In genomic region chr1:28887835-28888682, GRCh38 we compare ENCODE assay signal across 9 cellular contexts. TPM values are rescaled to one million over a fixed set of nuclear protein-coding genes. Genes with fewer than 3 reads are reported as not detected.
DNase-seq lines count a peak whose midpoint lies in the region; ATAC-seq, FAIRE-seq and TF ChIP-seq lines count a peak whose summit lies in the region.
"Had no signal": no experiment of that assay in that cellular context is flagged by ENCODE, and none has a peak within 500 bp of the region (broad histone marks: within the 10 kb centered on the region; RNA-seq: fewer than 3 reads in every experiment).

No MANE protein-coding gene starts in this region.

- WGBS in ovary, 3 donors, result 24 to 28% (median 25%) methylated on average over 24 of the region's 24 CpGs

- peak overlapping the region; percentile 98 for H3K9ac ChIP-seq in SU-DHL-6 (ENCODE audit: low read length)

- peak overlapping the region; percentile 71 for H2AFZ ChIP-seq in SU-DHL-6 (ENCODE audit: low read depth, low read length, severe bottlenecking)

- H3K4me2 ChIP-seq in SU-DHL-6 (ENCODE audit: low read depth, low read length, poor library complexity, severe bottlenecking), result peak overlapping the region; percentile 80

- H3K79me2 ChIP-seq in SU-DHL-6 (ENCODE audit: insufficient read depth, low read length), result peaks cover 42% of the 10 kb centered on the region

- FAIRE-seq in H54 (lab: Jason Lieb, UNC), result no peak
- FAIRE-seq: A204.1 had no signal

- no peaks in the 10 kb centered on the region for H4K20me1 ChIP-seq in SU-DHL-6 (ENCODE audit: low read depth, low read length)

- H3K9me3 ChIP-seq in SU-DHL-6 (ENCODE audit: insufficient read depth, low read length) (no peaks in the 10 kb centered on the region), ovary (no peaks in the 10 kb centered on the region)

- H3K9me2 ChIP-seq in SU-DHL-6 (replicated peaks; ENCODE audit: insufficient read depth, low read length), result no peaks in the 10 kb centered on the region

- TF ChIP-seq POLR2A in ovary (IDR thresholded peaks at IDR 0.05) (no peak), H54 (IDR thresholded peaks at IDR 0.05; ENCODE audit: low read depth, low read length) (no peak)

- H3K27ac ChIP-seq in SU-DHL-6 (ENCODE audit: low read depth, low read length) (peak overlapping the region; percentile 90), ovary (peak overlapping the region; percentile 39 to 46)

- H3F3A ChIP-seq in SU-DHL-6 (ENCODE audit: insufficient read depth), result peaks cover 23% of the 10 kb centered on the region

- TF ChIP-seq EP300 in ovary (IDR thresholded peaks at IDR 0.05), result no peak

- H3K27me3 ChIP-seq in SU-DHL-6 (ENCODE audit: low read length), result no peaks in the 10 kb centered on the region
- no peaks in the 10 kb centered on the region for H3K27me3 ChIP-seq in ovary

- H3K4me3 ChIP-seq in SU-DHL-6 (ENCODE audit: insufficient read depth, low read length, poor library complexity, severe bottlenecking) (peak overlapping the region; percentile 99), fibroblast of the aortic adventitia (ENCODE audit: low read depth, low read length) (peak overlapping the region; percentile 83), ovary (peak overlapping the region; percentile 72)

- DNase-seq in DMS 273 (lab: John Stamatoyannopoulos, UW; ENCODE audit: unreplicated experiment) (peak; percentile 55), DMS 273 treated with DMSO at 0.1 percent for 48 hours (lab: John Stamatoyannopoulos, UW) (no peak), fibroblast of the aortic adventitia (ENCODE audit: low read depth) (peak; percentile 25), ovary (peak; percentile 49 to 67 (median 57)), H54 (ENCODE audit: insufficient read length, low spot score) (no peak)

- TF ChIP-seq CTCF in SU-DHL-6 (IDR thresholded peaks at IDR 0.05; ENCODE audit: insufficient read depth, low read length, poor library complexity, severe bottlenecking), result no peak
- no peak for TF ChIP-seq CTCF in fibroblast of the aortic adventitia (IDR thresholded peaks at IDR 0.05; ENCODE audit: insufficient read depth, low read length)
- TF ChIP-seq CTCF in ovary (IDR thresholded peaks at IDR 0.05), result no peak

- ATAC-seq in GM18858 (IDR thresholded peaks at IDR 0.05; ENCODE audit: unreplicated experiment) (no peak), GM21528 (IDR thresholded peaks at IDR 0.05; ENCODE audit: low FRiP score, unreplicated experiment) (no peak)

- peaks cover 8% of the 10 kb centered on the region for H3K4me1 ChIP-seq in ovary (ENCODE audit: insufficient read depth)

- intact Hi-C loops in ovary (cut with DNase I), result loop anchor here in 3 of 4 donors (5.0 to 10.0 kb wide), 3 partner anchors 144 to 237 kb away; partner anchors contain the start of gene TMEM200B (in 3 of the 3)

- no peaks in the 10 kb centered on the region for H3K36me3 ChIP-seq in SU-DHL-6 (ENCODE audit: low read length)
- no peaks in the 10 kb centered on the region for H3K36me3 ChIP-seq in ovary

RNA-seq across cellular contexts. Expression of gene EPB41, which starts 26.3 kb away (rescaled TPM):
- total RNA-seq in fibroblast of the aortic adventitia (ENCODE audit: low replicate concordance), result 31.8 and 42.9 TPM in 2 replicates
- total RNA-seq in ovary, result 10 to 100 TPM; 23.0 to 56.4 (median 31.8) TPM
- 10 to 100 TPM; 11.2 to 21.7 TPM for polyA plus RNA-seq in ovary

Comparison
In these comparisons a context has a peak if more than half of its experiments do, and no peak if none do; other contexts are left out.
1. DNase-seq: peak in DMS 273 (single experiment), fibroblast of the aortic adventitia (single experiment) and ovary (5 of 5); none in DMS 273 treated with DMSO at 0.1 percent for 48 hours (single experiment) and H54 (single experiment).
2. Peak in every context shown above with its lines, with median percentiles within 50 percentile points of each other: H3K4me3 ChIP-seq.